1 cellular context compared by ENCODE assay signal in the genomic region with DNA sequence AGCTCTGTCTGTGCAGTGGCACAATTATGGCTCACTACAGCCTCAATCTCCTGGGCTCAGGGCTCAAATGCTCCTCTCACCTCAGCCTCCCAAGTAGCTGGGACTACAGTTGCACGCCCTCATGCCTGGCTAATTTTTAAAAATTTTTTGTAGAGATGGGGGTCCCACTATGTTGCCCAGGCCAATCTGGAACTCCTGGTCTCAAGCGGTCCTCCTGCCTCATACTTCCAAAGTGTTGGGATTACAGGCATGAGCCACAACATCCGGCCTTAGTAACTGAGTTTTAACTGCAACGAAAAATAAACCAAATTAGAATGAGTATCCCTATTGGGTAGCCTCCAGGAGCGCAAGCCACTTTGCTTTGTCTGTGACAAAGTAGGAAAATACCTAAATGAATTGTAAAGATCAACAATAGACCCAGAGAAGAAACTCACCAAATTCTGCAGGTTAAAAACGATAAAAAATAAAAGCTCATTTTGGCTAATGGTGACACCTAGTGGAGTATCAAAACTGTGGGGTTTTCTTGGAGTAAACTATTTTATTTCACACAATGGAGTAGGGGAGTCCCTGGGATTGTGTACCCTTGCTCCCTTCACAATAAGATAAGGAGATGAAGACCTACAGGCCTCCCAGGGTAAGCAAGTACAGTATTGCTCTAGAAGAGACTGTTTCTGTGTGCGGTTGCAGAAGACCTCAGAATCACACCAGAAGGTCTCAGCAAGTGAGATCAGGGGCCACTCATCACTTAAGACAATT.
A peak's percentile ranks its signal among the peaks of the same experiment; 100 is the strongest.
TF ChIP-seq lines count a peak whose summit lies in the region.

No MANE protein-coding gene starts in this region.

TF ChIP-seq in HEK293, 187 proteins besides CTCF, POLR2A, EP300 and RAD21 (continued from another document):
- TF ChIP-seq, protein P1, sequence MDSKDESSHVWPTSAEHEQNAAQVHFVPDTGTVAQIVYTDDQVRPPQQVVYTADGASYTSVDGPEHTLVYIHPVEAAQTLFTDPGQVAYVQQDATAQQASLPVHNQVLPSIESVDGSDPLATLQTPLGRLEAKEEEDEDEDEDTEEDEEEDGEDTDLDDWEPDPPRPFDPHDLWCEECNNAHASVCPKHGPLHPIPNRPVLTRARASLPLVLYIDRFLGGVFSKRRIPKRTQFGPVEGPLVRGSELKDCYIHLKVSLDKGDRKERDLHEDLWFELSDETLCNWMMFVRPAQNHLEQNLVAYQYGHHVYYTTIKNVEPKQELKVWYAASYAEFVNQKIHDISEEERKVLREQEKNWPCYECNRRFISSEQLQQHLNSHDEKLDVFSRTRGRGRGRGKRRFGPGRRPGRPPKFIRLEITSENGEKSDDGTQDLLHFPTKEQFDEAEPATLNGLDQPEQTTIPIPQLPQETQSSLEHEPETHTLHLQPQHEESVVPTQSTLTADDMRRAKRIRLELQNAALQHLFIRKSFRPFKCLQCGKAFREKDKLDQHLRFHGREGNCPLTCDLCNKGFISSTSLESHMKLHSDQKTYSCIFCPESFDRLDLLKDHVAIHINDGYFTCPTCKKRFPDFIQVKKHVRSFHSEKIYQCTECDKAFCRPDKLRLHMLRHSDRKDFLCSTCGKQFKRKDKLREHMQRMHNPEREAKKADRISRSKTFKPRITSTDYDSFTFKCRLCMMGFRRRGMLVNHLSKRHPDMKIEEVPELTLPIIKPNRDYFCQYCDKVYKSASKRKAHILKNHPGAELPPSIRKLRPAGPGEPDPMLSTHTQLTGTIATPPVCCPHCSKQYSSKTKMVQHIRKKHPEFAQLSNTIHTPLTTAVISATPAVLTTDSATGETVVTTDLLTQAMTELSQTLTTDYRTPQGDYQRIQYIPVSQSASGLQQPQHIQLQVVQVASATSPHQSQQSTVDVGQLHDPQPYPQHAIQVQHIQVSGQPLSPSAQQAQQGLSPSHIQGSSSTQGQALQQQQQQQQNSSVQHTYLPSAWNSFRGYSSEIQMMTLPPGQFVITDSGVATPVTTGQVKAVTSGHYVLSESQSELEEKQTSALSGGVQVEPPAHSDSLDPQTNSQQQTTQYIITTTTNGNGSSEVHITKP (tag by site-specific recombination; IDR thresholded peaks at IDR 0.05): peak; percentile 52
- TF ChIP-seq, protein P2, sequence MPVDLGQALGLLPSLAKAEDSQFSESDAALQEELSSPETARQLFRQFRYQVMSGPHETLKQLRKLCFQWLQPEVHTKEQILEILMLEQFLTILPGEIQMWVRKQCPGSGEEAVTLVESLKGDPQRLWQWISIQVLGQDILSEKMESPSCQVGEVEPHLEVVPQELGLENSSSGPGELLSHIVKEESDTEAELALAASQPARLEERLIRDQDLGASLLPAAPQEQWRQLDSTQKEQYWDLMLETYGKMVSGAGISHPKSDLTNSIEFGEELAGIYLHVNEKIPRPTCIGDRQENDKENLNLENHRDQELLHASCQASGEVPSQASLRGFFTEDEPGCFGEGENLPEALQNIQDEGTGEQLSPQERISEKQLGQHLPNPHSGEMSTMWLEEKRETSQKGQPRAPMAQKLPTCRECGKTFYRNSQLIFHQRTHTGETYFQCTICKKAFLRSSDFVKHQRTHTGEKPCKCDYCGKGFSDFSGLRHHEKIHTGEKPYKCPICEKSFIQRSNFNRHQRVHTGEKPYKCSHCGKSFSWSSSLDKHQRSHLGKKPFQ (tag by site-specific recombination; IDR thresholded peaks at IDR 0.05): 0 out of 2 replicates have a peak, but pooled peaks have one; percentile 13
- TF ChIP-seq ZNF654 (tag by site-specific recombination; IDR thresholded peaks at IDR 0.05; ENCODE audit: low read depth) (peak; percentile 71), ZNF785 (tag by site-specific recombination; IDR thresholded peaks at IDR 0.05) (no peak)
